In the genomic region with DNA sequence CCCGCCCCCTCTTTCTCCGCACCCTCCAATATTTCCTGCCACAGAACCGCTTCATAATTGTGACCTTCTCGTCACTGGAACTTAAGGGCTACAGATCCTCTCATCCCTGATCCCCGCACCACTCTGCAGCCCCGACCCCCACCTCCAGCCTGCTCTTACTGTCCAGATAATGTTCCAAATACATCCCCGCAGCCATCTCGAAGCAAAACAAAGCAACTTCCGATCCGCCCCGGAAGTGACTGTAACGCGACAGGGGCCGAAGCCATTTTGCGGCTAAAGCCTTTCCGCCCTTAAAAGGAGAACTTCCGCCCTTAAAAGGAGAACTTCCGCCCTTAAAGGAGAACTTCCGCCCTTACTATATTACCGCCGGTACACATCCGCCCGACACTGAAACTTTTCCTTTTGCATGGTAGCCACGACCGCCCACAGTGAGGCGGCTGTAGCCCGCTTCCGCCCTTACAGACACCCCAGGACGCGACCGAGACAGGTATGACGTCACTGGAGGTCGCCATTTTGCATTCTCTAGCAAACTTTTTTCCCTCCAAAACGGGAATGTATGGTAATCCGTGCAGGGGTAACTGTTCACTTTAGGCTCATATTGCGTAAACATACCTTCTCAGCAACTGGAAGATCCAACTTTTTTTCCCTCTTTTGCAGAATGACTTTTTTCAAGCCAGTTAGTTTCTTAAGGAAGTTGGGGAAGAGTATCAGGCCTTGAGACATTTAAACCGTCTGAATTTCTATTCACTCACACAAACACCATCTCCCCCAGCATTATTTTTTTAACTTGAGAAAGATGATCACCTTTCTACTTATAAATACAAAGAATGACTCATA, we compare ENCODE assay signal across 8 cellular contexts. TPM values are rescaled to one million over a fixed set of nuclear protein-coding genes. Genes with fewer than 3 reads are reported as not detected.
DNase-seq lines count a peak whose midpoint lies in the region; ATAC-seq and TF ChIP-seq lines count a peak whose summit lies in the region.

A gene (minus strand): TSS at position 214 of the 837 bp plus-strand sequence. CDS start 18 bp downstream, at position 196.

- H3K27ac Mint-ChIP-seq in GM23338 (peak within 1 kb of the TSS; percentile 98), naive B cell (peak within 1 kb of the TSS; percentile 95 to 98 (median 96))
- peak within 1 kb of the TSS; percentile 83 for H3K27ac Mint-ChIP-seq in stimulated activated memory B cell treated with anti-CD40 and anti-IgM and Interleukin-4, amounts not matched to agents 10 μg/mL and 1 μg/mL and 100 μg/mL, for 72 hours

- H3K27me3 Mint-ChIP-seq in GM23338 (ENCODE audit: insufficient read depth, low read depth, poor library complexity) = peaks cover 9% of the 10 kb centered on the region
- no peaks in the 10 kb centered on the region for H3K27me3 Mint-ChIP-seq in naive B cell
- no peaks in the 10 kb centered on the region for H3K27me3 Mint-ChIP-seq in stimulated activated memory B cell treated with anti-CD40 and anti-IgM and Interleukin-4, amounts not matched to agents 10 μg/mL and 1 μg/mL and 100 μg/mL, for 72 hours

- H3K36me3 ChIP-seq in DOHH2 (ENCODE audit: control insufficient read depth, low read length) (peaks cover 20% of the 10 kb centered on the region), GM23338 (ENCODE audit: insufficient read depth) (peaks cover 4% of the 10 kb centered on the region; the same call in 1 of the 2 replicates)

- H3K36me3 Mint-ChIP-seq in GM23338 (ENCODE audit: low read depth) (peaks cover 16% of the 10 kb centered on the region), naive B cell (peaks cover 11% of the 10 kb centered on the region in 2 donors)
- H3K36me3 Mint-ChIP-seq in stimulated activated memory B cell treated with anti-CD40 and anti-IgM and Interleukin-4, amounts not matched to agents 10 μg/mL and 1 μg/mL and 100 μg/mL, for 72 hours = peaks cover 27% of the 10 kb centered on the region

- no peaks in the 10 kb centered on the region for H3K9me3 Mint-ChIP-seq in GM23338
- peaks cover 0 to 2% (median 0%) of the 10 kb centered on the region in 7 donors for H3K9me3 Mint-ChIP-seq in naive B cell
- H3K9me3 Mint-ChIP-seq in stimulated activated memory B cell treated with anti-CD40 and anti-IgM and Interleukin-4, amounts not matched to agents 10 μg/mL and 1 μg/mL and 100 μg/mL, for 72 hours = no peaks in the 10 kb centered on the region

- H3K9me3 ChIP-seq in DOHH2 (ENCODE audit: control insufficient read depth, insufficient read depth, low read length) = no peaks in the 10 kb centered on the region

- H3K4me3 ChIP-seq in DOHH2 (ENCODE audit: low read length) (peak within 1 kb of the TSS; percentile 82), GM23338 (peak within 1 kb of the TSS; percentile 61)

- H3K79me2 ChIP-seq in DOHH2 (ENCODE audit: control insufficient read depth, low read length) = peaks cover 19% of the 10 kb centered on the region
- H3K79me2 ChIP-seq in GM23338 (replicated peaks; ENCODE audit: insufficient read depth) = peaks cover 14% of the 10 kb centered on the region

- peaks cover 21% of the 10 kb centered on the region for H3F3A ChIP-seq in DOHH2 (ENCODE audit: control insufficient read depth, insufficient read depth)
- peaks cover 8% of the 10 kb centered on the region; the same call in 1 of the 2 replicates for H3F3A ChIP-seq in GM23338 (replicated peaks; ENCODE audit: low read depth)

- H4K20me1 ChIP-seq in DOHH2 (ENCODE audit: control insufficient read depth, insufficient read depth, low read depth, low read length) (no peaks in the 10 kb centered on the region), GM23338 (replicated peaks; ENCODE audit: insufficient read depth) (no peaks in the 10 kb centered on the region)

- H2AFZ ChIP-seq in GM23338 = no peak within 1 kb of the TSS

- H3K4me1 Mint-ChIP-seq in GM23338 = peaks cover 6% of the 10 kb centered on the region; the same call in 2 of the 3 replicates
- H3K4me1 Mint-ChIP-seq in naive B cell = peaks cover 21 to 45% (median 37%) of the 10 kb centered on the region in 3 donors
- H3K4me1 Mint-ChIP-seq in stimulated activated memory B cell treated with anti-CD40 and anti-IgM and Interleukin-4, amounts not matched to agents 10 μg/mL and 1 μg/mL and 100 μg/mL, for 72 hours = peaks cover 36% of the 10 kb centered on the region

- H3K27me3 ChIP-seq in DOHH2 (ENCODE audit: control insufficient read depth, low read length) = no peaks in the 10 kb centered on the region
- no peaks in the 10 kb centered on the region for H3K27me3 ChIP-seq in GM23338 (ENCODE audit: insufficient read depth)

- peak; percentile 95 for ATAC-seq in GM23338
- peak; percentile 98 to 99 for ATAC-seq in naive B cell (ENCODE audit: low read depth in 2 of 2)
- ATAC-seq in stimulated activated memory B cell treated with anti-CD40 and anti-IgM and Interleukin-4, amounts not matched to agents 10 μg/mL and 1 μg/mL and 100 μg/mL, for 72 hours = peak; percentile 100

- H3K4me3 Mint-ChIP-seq in GM23338 = peak within 1 kb of the TSS; percentile 92
- peak within 1 kb of the TSS; percentile 90 to 97 (median 96) for H3K4me3 Mint-ChIP-seq in naive B cell
- H3K4me3 Mint-ChIP-seq in stimulated activated memory B cell treated with anti-CD40 and anti-IgM and Interleukin-4, amounts not matched to agents 10 μg/mL and 1 μg/mL and 100 μg/mL, for 72 hours = peak within 1 kb of the TSS; percentile 90

- H3K4me1 ChIP-seq in DOHH2 (ENCODE audit: control insufficient read depth, low read length) (peaks cover 20% of the 10 kb centered on the region), GM23338 (ENCODE audit: insufficient read depth) (peaks cover 5% of the 10 kb centered on the region; the same call in 1 of the 2 replicates)

- DNase-seq in GM23338 (ENCODE audit: low spot score) (peak; percentile 99), LHCN-M2 (ENCODE audit: low read depth) (peak; percentile 100), RPMI8226 (peak; percentile 99), fibroblast of gingiva (ENCODE audit: low read depth) (peak; percentile 99), naive B cell (peak; percentile 96)
- peak; percentile 87 to 91 for DNase-seq in activated T-helper 1 cell treated with anti-CD3 and anti-CD28 coated beads, Interleukin-2, amount 50 U/mL, for 16 hours (ENCODE audit: low read depth in 1 of 2, low spot score in 1 of 2)

- H3K27ac ChIP-seq in DOHH2 (ENCODE audit: low read depth, low read length) (peak within 1 kb of the TSS; percentile 61), GM23338 (ENCODE audit: low read depth) (peak within 1 kb of the TSS; percentile 72)

- H3K9me2 ChIP-seq in DOHH2 (replicated peaks; ENCODE audit: control insufficient read depth, low read length) (no peaks in the 10 kb centered on the region), GM23338 (ENCODE audit: insufficient read depth) (peaks cover 4% of the 10 kb centered on the region)

- TF ChIP-seq CTCF in DOHH2 (IDR thresholded peaks at IDR 0.05; ENCODE audit: low read depth, low read length, poor library complexity, severe bottlenecking) (no peak), GM23338 (conservative IDR thresholded peaks at IDR 0.05; ENCODE audit: low read depth in 2 of 2) (no peak)

- H3K4me2 ChIP-seq in DOHH2 (ENCODE audit: low read length) = peak within 1 kb of the TSS; percentile 82
- H3K4me2 ChIP-seq in GM23338 = peak within 1 kb of the TSS; percentile 83

TF ChIP-seq in GM23338, 12 proteins besides CTCF, POLR2A, EP300 and RAD21 (continues in another document):
- TF ChIP-seq, protein P1, sequence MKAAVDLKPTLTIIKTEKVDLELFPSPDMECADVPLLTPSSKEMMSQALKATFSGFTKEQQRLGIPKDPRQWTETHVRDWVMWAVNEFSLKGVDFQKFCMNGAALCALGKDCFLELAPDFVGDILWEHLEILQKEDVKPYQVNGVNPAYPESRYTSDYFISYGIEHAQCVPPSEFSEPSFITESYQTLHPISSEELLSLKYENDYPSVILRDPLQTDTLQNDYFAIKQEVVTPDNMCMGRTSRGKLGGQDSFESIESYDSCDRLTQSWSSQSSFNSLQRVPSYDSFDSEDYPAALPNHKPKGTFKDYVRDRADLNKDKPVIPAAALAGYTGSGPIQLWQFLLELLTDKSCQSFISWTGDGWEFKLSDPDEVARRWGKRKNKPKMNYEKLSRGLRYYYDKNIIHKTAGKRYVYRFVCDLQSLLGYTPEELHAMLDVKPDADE (IDR thresholded peaks at IDR 0.05) = peak; percentile 100
- TF ChIP-seq CREB1 (CRISPR knock-in tag; IDR thresholded peaks at IDR 0.05; ENCODE audit: low read depth) (peak; percentile 99), ZNF331 (CRISPR knock-in tag; IDR thresholded peaks at IDR 0.05; ENCODE audit: low read depth) (no peak), EZH2 (IDR thresholded peaks at IDR 0.05; ENCODE audit: low read depth, unreplicated experiment) (no peak)

RNA-seq across cellular contexts. Expression of the gene that starts here (rescaled TPM):
- total RNA-seq in GM23338 (2014; rRNA removed; shearing (Covaris generic)) = 22.0 and 27.7 TPM in 2 replicates
- polyA plus RNA-seq in GM23338 (2016; fragmentation: Nextera tagmentation; extraction: Ambion mirVana) (25.5 and 29.6 TPM in 2 replicates), naive B cell (ENCODE audit: low read depth in 6 of 6) (100 to 1,000 TPM in 4 of 6 donors, 10 to 100 TPM in 2; 93.5 to 139 (median 112) TPM)
- total RNA-seq in LHCN-M2 (2014; rRNA removed) = 26.3 and 40.8 TPM in 2 replicates
- polyA plus RNA-seq in LHCN-M2 (2012) = 28.9 TPM

Comparison
In these comparisons a context has a peak if more than half of its experiments do, and no peak if none do; other contexts are left out.
1. Peak in every context shown above with its lines: DNase-seq, ATAC-seq, H3K4me3 ChIP-seq and H3K27ac ChIP-seq.